8 cellular contexts compared by ENCODE assay signal in the genomic region with DNA sequence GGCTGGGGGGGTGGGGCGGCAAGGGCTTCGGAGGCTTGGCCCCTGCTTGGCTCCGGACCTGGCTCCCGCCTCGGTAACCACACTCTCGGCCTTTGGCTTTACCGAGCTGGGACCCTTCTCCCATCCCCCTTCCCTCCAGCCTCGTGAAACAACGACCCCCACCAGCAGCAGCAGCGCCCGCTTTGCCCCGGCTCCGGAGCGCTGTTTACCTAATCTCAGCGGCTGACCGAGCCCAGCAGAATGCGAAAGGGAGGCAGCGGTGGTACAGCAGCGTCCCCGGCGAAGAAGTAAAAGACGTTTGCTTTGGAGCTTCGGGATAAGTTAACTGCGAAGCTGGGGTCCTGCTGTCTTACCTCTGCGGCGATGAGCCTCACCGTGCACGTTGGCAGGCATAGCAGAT. TPM values are rescaled to one million over a fixed set of nuclear protein-coding genes. Genes with fewer than 3 reads are reported as not detected.
DNase-seq lines count a peak whose midpoint lies in the region; ATAC-seq, FAIRE-seq and TF ChIP-seq lines count a peak whose summit lies in the region.

No MANE protein-coding gene starts in this region.

- H3K36me3 ChIP-seq in endothelial cell of umbilical vein (ENCODE audit: control insufficient read depth in 2 of 2, extremely low read depth in 1 of 2, insufficient read depth in 2 of 2, low read length in 2 of 2) (no peaks in the 10 kb centered on the region), muscle layer of colon (ENCODE audit: insufficient read depth, low read length) (no peaks in the 10 kb centered on the region), aorta (ENCODE audit: control insufficient read depth in 1 of 2, insufficient read depth in 2 of 2, low read length in 1 of 2) (no peaks in the 10 kb centered on the region)

- peak; percentile 27 for DNase-seq in NCI-H2171 treated with DMSO at 0.1 percent for 48 hours (lab: John Stamatoyannopoulos, UW)
- no peak for DNase-seq in NCI-H2171 (lab: John Stamatoyannopoulos, UW)
- peak; percentile 69 for DNase-seq in SK-N-DZ (ENCODE audit: low spot score)
- no peak for DNase-seq in endothelial cell of umbilical vein (ENCODE audit: low read depth, low spot score)
- DNase-seq in aorta, result peak; percentile 47 to 75
- DNase-seq in NCI-H748 (lab: John Stamatoyannopoulos, UW; ENCODE audit: unreplicated experiment), result no peak

- H3K4me3 ChIP-seq in endothelial cell of umbilical vein (replicated peaks in 1 of 3; ENCODE audit: insufficient read depth in 1 of 3, low read depth in 1 of 3, low read length in 3 of 3), result no peak overlapping the region
- peak overlapping the region; percentile 30 to 70 for H3K4me3 ChIP-seq in muscle layer of colon (ENCODE audit: low read depth in 1 of 2, low read length in 2 of 2)
- H3K4me3 ChIP-seq in aorta (ENCODE audit: low read length in 2 of 2), result peak overlapping the region; percentile 58 to 69

- no peak overlapping the region for H3K9ac ChIP-seq in endothelial cell of umbilical vein (replicated peaks; ENCODE audit: extremely low read depth, insufficient read depth, low read length)
- peak overlapping the region; percentile 58 for H3K9ac ChIP-seq in muscle layer of colon (ENCODE audit: low read length)

- no peaks in the 10 kb centered on the region for H3K9me1 ChIP-seq in endothelial cell of umbilical vein (replicated peaks; ENCODE audit: control insufficient read depth, extremely low read depth, insufficient read depth, low read length)

- no peak overlapping the region for H3K27ac ChIP-seq in endothelial cell of umbilical vein (ENCODE audit: insufficient read depth, low read depth, low read length)
- H3K27ac ChIP-seq in muscle layer of colon (ENCODE audit: low read depth, low read length), result peak overlapping the region; percentile 77
- H3K27ac ChIP-seq in aorta (ENCODE audit: low read depth in 1 of 2, low read length in 2 of 2), result peak overlapping the region in 1 of 2 donors; percentile 29

- no peak for FAIRE-seq in endothelial cell of umbilical vein (lab: Jason Lieb, UNC)

- intact Hi-C loops in endothelial cell of umbilical vein (cut with micrococcal nuclease), result loop anchor here (2.0 to 5.0 kb wide), 2 partner anchors 1233 to 1310 kb away; no protein-coding TSS in a partner anchor
- intact Hi-C loops in aorta (cut with DNase I), result loop anchor here (2.0 to 10.0 kb wide), 8 partner anchors 70 to 620 kb away; no protein-coding TSS in a partner anchor

- POLR2A ChIA-PET in endothelial cell of umbilical vein (lab: Charles Lee), result no interaction called here

- no TSS peak for BruUV-seq in endothelial cell of umbilical vein (replicated peaks; lab: Mats Ljungman, UMichigan)

- TF ChIP-seq CTCF in endothelial cell of umbilical vein (IDR thresholded peaks at IDR 0.05; ENCODE audit: extremely low read depth in 1 of 2, insufficient read depth in 1 of 2, low read depth in 1 of 2, low read length in 2 of 2), result no peak

- H3K27me3 ChIP-seq in endothelial cell of umbilical vein (ENCODE audit: control insufficient read depth in 2 of 2, insufficient read depth in 2 of 2, low read length in 2 of 2), result peaks cover 26 to 29% of the 10 kb centered on the region in 2 experiments
- H3K27me3 ChIP-seq in muscle layer of colon (ENCODE audit: control insufficient read depth in 1 of 2, insufficient read depth in 2 of 2, low read length in 2 of 2), result no peaks in the 10 kb centered on the region
- no peaks in the 10 kb centered on the region for H3K27me3 ChIP-seq in aorta (ENCODE audit: control insufficient read depth in 1 of 2, insufficient read depth in 2 of 2, low read length in 1 of 2)

- H2AFZ ChIP-seq in endothelial cell of umbilical vein (ENCODE audit: low read depth, low read length), result no peak overlapping the region

- H4K20me1 ChIP-seq in endothelial cell of umbilical vein (replicated peaks; ENCODE audit: control insufficient read depth, extremely low read depth, insufficient read depth, low read length), result no peaks in the 10 kb centered on the region

- ATAC-seq in aorta (ENCODE audit: low FRiP score), result peak; percentile 5
- no peak for ATAC-seq in GM21786 (IDR thresholded peaks at IDR 0.05; ENCODE audit: unreplicated experiment)

- TF ChIP-seq POLR2A in endothelial cell of umbilical vein (IDR thresholded peaks at IDR 0.05; ENCODE audit: low read depth, low read length), result no peak

- H3K4me1 ChIP-seq in endothelial cell of umbilical vein (ENCODE audit: control insufficient read depth, extremely low read depth, insufficient read depth, low read length), result peaks cover 4% of the 10 kb centered on the region
- peaks cover 32% of the 10 kb centered on the region for H3K4me1 ChIP-seq in muscle layer of colon (ENCODE audit: insufficient read depth, low read length)
- peaks cover 0 to 2% of the 10 kb centered on the region in 2 donors for H3K4me1 ChIP-seq in aorta (ENCODE audit: control insufficient read depth in 1 of 2, insufficient read depth in 2 of 2, low read length in 2 of 2)

- WGBS in aorta, 2 donors, result 0 to 3% methylated on average over 22 to 28 of the region's 28 CpGs

- dilution Hi-C loops in endothelial cell of umbilical vein (cut with MboI; ENCODE audit: extremely low pct_ligation_motif_present, low sequenced_read_pairs), result no loop called here

- CTCF ChIA-PET in endothelial cell of umbilical vein (lab: Charles Lee), result interaction anchor here (1.5 to 1.6 kb wide), 3 partner anchors 44 to 1309 kb away, joined by 3 to 10 read pairs (median 8); no protein-coding TSS in a partner anchor

- no peaks in the 10 kb centered on the region for H3K79me2 ChIP-seq in endothelial cell of umbilical vein (ENCODE audit: control insufficient read depth, insufficient read depth, low read length)

- no peak overlapping the region for H3K4me2 ChIP-seq in endothelial cell of umbilical vein (ENCODE audit: insufficient read depth, low read length)

- no peaks in the 10 kb centered on the region for H3K9me3 ChIP-seq in endothelial cell of umbilical vein (replicated peaks; ENCODE audit: control insufficient read depth, insufficient read depth, low read length)
- H3K9me3 ChIP-seq in muscle layer of colon (ENCODE audit: low read length), result no peaks in the 10 kb centered on the region
- no peaks in the 10 kb centered on the region for H3K9me3 ChIP-seq in aorta (ENCODE audit: control insufficient read depth, low read length)

TF ChIP-seq in endothelial cell of umbilical vein, 7 proteins besides CTCF, POLR2A, EP300 and RAD21:
- TF ChIP-seq FOS (IDR thresholded peaks at IDR 0.05; ENCODE audit: borderline replicate concordance, insufficient read depth, low read length), result no peak
- no peak for TF ChIP-seq GATA2 (IDR thresholded peaks at IDR 0.05; ENCODE audit: insufficient read depth, insufficient read length, low read depth, low read length)
- peak; percentile 46 for TF ChIP-seq EZH2 (IDR thresholded peaks at IDR 0.05; ENCODE audit: borderline replicate concordance, low read depth, low read length, severe bottlenecking)
- no peak for TF ChIP-seq MAX (IDR thresholded peaks at IDR 0.05; ENCODE audit: insufficient read depth, insufficient read length)

RNA-seq across cellular contexts. Expression of gene LARGE1, which starts 2.0 kb away (rescaled TPM):
- 13.9 and 14.6 TPM in 2 replicates for polyA plus RNA-seq in SK-N-DZ (2014; cell fraction: cytosol; rRNA removed)
- 9.5 and 10.4 TPM in 2 replicates for polyA plus RNA-seq in SK-N-DZ (2014; cell fraction: nucleus; rRNA removed)
- total RNA-seq in endothelial cell of umbilical vein (4.4 TPM in 2 replicates), aorta (10 to 100 TPM; 41.7 to 52.5 TPM)
- polyA plus RNA-seq in endothelial cell of umbilical vein (0.72 and 0.95 TPM in 2 replicates), aorta (1 to 10 TPM; 2.6 to 6.3 TPM)
- polyA plus RNA-seq in endothelial cell of umbilical vein (2011; cell fraction: cytosol; rRNA removed), result 0.68 and 0.76 TPM in 2 replicates
- 0.51 and 0.71 TPM in 2 replicates for polyA plus RNA-seq in endothelial cell of umbilical vein (2011; cell fraction: nucleus; rRNA removed)
- polyA plus RNA-seq in endothelial cell of umbilical vein (2012), result 0.51 and 0.76 TPM in 2 replicates
- polyA minus RNA-seq in endothelial cell of umbilical vein, result 2.9 and 3.6 TPM in 2 replicates
- polyA minus RNA-seq in endothelial cell of umbilical vein (2011; cell fraction: cytosol; rRNA and poly(A)+ RNA removed), result not detected
- polyA minus RNA-seq in endothelial cell of umbilical vein (2011; cell fraction: nucleus; rRNA and poly(A)+ RNA removed), result 2.4 and 3.4 TPM in 2 replicates

Comparison
In these comparisons a context has a peak if more than half of its experiments do, and no peak if none do; other contexts are left out.
1. DNase-seq: peak in NCI-H2171 treated with DMSO at 0.1 percent for 48 hours (single experiment), SK-N-DZ (single experiment) and aorta (2 of 2); none in NCI-H2171 (single experiment), endothelial cell of umbilical vein (single experiment) and NCI-H748 (single experiment).
2. H3K4me3 ChIP-seq: peak in muscle layer of colon (2 of 2) and aorta (2 of 2); none in endothelial cell of umbilical vein (0 of 3).